18 cellular contexts compared by ENCODE assay signal in genomic region chr10:119217937-119218579, GRCh38. TPM values are rescaled to one million over a fixed set of nuclear protein-coding genes. Genes with fewer than 3 reads are reported as not detected.
DNase-seq lines count a peak whose midpoint lies in the region; ATAC-seq and TF ChIP-seq lines count a peak whose summit lies in the region.
"Had no signal": no experiment of that assay in that cellular context is flagged by ENCODE, and none has a peak within 500 bp of the region (broad histone marks: within the 10 kb centered on the region; RNA-seq: fewer than 3 reads in every experiment).

No MANE protein-coding gene starts in this region.

- H2BK120ac ChIP-seq in mesenchymal stem cell (ENCODE audit: low read depth, low read length) = no peak overlapping the region

- no peak overlapping the region for H4K8ac ChIP-seq in mesenchymal stem cell (ENCODE audit: low read length)

- TF ChIP-seq CTCF in right atrium auricular region (IDR thresholded peaks at IDR 0.05) = no peak
- TF ChIP-seq CTCF in fibroblast of pulmonary artery (IDR thresholded peaks at IDR 0.05; ENCODE audit: low read length, missing control alignments) = no peak

- H2AFZ ChIP-seq in mesenchymal stem cell (ENCODE audit: low read depth, low read length) = no peak overlapping the region

- peaks cover 19% of the 10 kb centered on the region for H3K79me1 ChIP-seq in mesenchymal stem cell (replicated peaks; ENCODE audit: low read length, poor library complexity, severe bottlenecking)

- H3K4me3 ChIP-seq in right atrium auricular region = no peak overlapping the region
- no peak overlapping the region for H3K4me3 ChIP-seq in fibroblast of pulmonary artery (replicated peaks; ENCODE audit: low read depth, low read length)
- H3K4me3 ChIP-seq in mesenchymal stem cell (ENCODE audit: insufficient read depth in 1 of 2, low read depth in 1 of 2, low read length in 2 of 2) = no peak overlapping the region
- no peak overlapping the region for H3K4me3 ChIP-seq in aorta (ENCODE audit: low read length in 2 of 2)
- H3K4me3 ChIP-seq: GM12878, HAP-1 had no signal

- H3K4me1 ChIP-seq in right atrium auricular region (peaks cover 0 to 85% of the 10 kb centered on the region in 2 donors), mesenchymal stem cell (ENCODE audit: control insufficient read depth, insufficient read depth, low read depth, low read length) (no peaks in the 10 kb centered on the region), aorta (ENCODE audit: control insufficient read depth in 1 of 2, insufficient read depth in 2 of 2, low read length in 2 of 2) (peaks cover 2 to 12% of the 10 kb centered on the region in 2 donors)
- H3K4me1 ChIP-seq: HAP-1 had no signal

- peak overlapping the region in 1 of 2 experiments; percentile 32 for H3K4ac ChIP-seq in mesenchymal stem cell (ENCODE audit: low read depth in 1 of 2, low read length in 2 of 2)

- H3K14ac ChIP-seq in mesenchymal stem cell (ENCODE audit: low read length in 2 of 2) = no peak overlapping the region

- no peak overlapping the region for H3K23ac ChIP-seq in mesenchymal stem cell (ENCODE audit: low read length in 2 of 2)

- no peak overlapping the region for H2AK5ac ChIP-seq in mesenchymal stem cell (ENCODE audit: low read length, severe bottlenecking)

- H4K91ac ChIP-seq in mesenchymal stem cell (ENCODE audit: low read length) = no peak overlapping the region

- H3K27ac ChIP-seq in right atrium auricular region (peak overlapping the region in 1 of 2 donors; percentile 44), mesenchymal stem cell (ENCODE audit: low read length, poor library complexity, severe bottlenecking) (no peak overlapping the region), aorta (ENCODE audit: low read depth in 1 of 2, low read length in 2 of 2) (peak overlapping the region; percentile 9 to 37)
- H3K27ac ChIP-seq: neutrophil had no signal

- H2BK15ac ChIP-seq in mesenchymal stem cell (ENCODE audit: low read depth, poor library complexity, severe bottlenecking) = no peak overlapping the region

- peak; percentile 71 for ATAC-seq in Right ventricle myocardium superior (ENCODE audit: poor library complexity)
- ATAC-seq in aorta (ENCODE audit: low FRiP score) = peak; percentile 58
- no peak for ATAC-seq in GM18861 (IDR thresholded peaks at IDR 0.05; ENCODE audit: unreplicated experiment)
- ATAC-seq: GM12878 had no signal

- WGBS in mesenchymal stem cell = 89% methylated on average over 5 of the region's 5 CpGs
- WGBS in aorta, 2 donors = 41 to 44% methylated on average over 5 of the region's 5 CpGs

- no peak overlapping the region for H2BK12ac ChIP-seq in mesenchymal stem cell (ENCODE audit: low read length in 2 of 2)

- H3K9ac ChIP-seq in mesenchymal stem cell (ENCODE audit: low read length) = no peak overlapping the region

- H3K18ac ChIP-seq in mesenchymal stem cell (ENCODE audit: low read depth in 1 of 2, low read length in 2 of 2) = no peak overlapping the region

- H3K4me2 ChIP-seq in mesenchymal stem cell (ENCODE audit: low read length, poor library complexity, severe bottlenecking) = no peak overlapping the region

- H3K36me3 ChIP-seq in right atrium auricular region = no peaks in the 10 kb centered on the region
- no peaks in the 10 kb centered on the region for H3K36me3 ChIP-seq in mesenchymal stem cell (ENCODE audit: control insufficient read depth in 1 of 2, insufficient read depth in 2 of 2, low read depth in 1 of 2, low read length in 2 of 2)
- no peaks in the 10 kb centered on the region for H3K36me3 ChIP-seq in aorta (ENCODE audit: control insufficient read depth in 1 of 2, insufficient read depth in 2 of 2, low read length in 1 of 2)
- H3K36me3 ChIP-seq: HAP-1, neutrophil had no signal

- intact Hi-C loops in Right ventricle myocardium superior (cut with DNase I) = loop anchor here (10.0 kb wide), 1 partner anchor 57 kb away; no protein-coding TSS in a partner anchor
- intact Hi-C loops in aorta (cut with DNase I) = no loop called here

- CTCF ChIA-PET in HEK293T (lab: Yijun Ruan, JAX) = interaction anchor here (1.6 to 1.8 kb wide), 2 partner anchors 9 to 19 kb away, joined by 4 to 5 read pairs; no protein-coding TSS in a partner anchor

- H3K27me3 ChIP-seq in right atrium auricular region (no peaks in the 10 kb centered on the region), mesenchymal stem cell (ENCODE audit: control insufficient read depth in 1 of 2, insufficient read depth in 1 of 2, low read length in 2 of 2) (no peaks in the 10 kb centered on the region), aorta (ENCODE audit: control insufficient read depth in 1 of 2, insufficient read depth in 2 of 2, low read length in 1 of 2) (no peaks in the 10 kb centered on the region)

- no peaks in the 10 kb centered on the region for H3K9me3 ChIP-seq in right atrium auricular region
- H3K9me3 ChIP-seq in mesenchymal stem cell (ENCODE audit: control insufficient read depth, low read length) = no peaks in the 10 kb centered on the region
- no peaks in the 10 kb centered on the region for H3K9me3 ChIP-seq in aorta (ENCODE audit: control insufficient read depth, low read length)
- H3K9me3 ChIP-seq: HAP-1, neutrophil had no signal

- DNase-seq in Right ventricle myocardium superior (no peak), right atrium auricular region (ENCODE audit: low spot score) (no peak), fibroblast of pulmonary artery (ENCODE audit: low read depth) (peak; percentile 88), mesenchymal stem cell (peak; percentile 65), aorta (no peak), NCI-H748 (lab: John Stamatoyannopoulos, UW; ENCODE audit: unreplicated experiment) (no peak), HEK293T (ENCODE audit: extremely low spot score) (no peak)
- DNase-seq: activated CD4-positive, CD25-positive, alpha-beta regulatory T cell treated with anti-CD3 and anti-CD28 coated beads, Interleukin-2, amount 50 U/mL, for 72 hours; activated naive CD4-positive, alpha-beta T cell treated with anti-CD3 and anti-CD28 coated beads, Interleukin-2, amount 10 ng/mL, durations not matched to agents 7 days and 5 days; CD4-positive, alpha-beta memory T cell; effector CD8-positive, alpha-beta T cell; midbrain; SIG-M5; stimulated activated CD4-positive, alpha-beta T cell treated with anti-CD3 and anti-CD28 coated beads, Interleukin-4, amount 100 ng/mL, for 4 hours had no signal

- no peak overlapping the region for H2BK5ac ChIP-seq in mesenchymal stem cell (ENCODE audit: low read depth, low read length, poor library complexity, severe bottlenecking)

- POLR2A ChIA-PET in HEK293T (lab: Yijun Ruan, JAX) = interaction anchor here (1.0 kb wide), 1 partner anchor 11 kb away, joined by 5 read pairs; the partner anchor contains the start of gene GRK5

TF ChIP-seq in HEK293T, 16 proteins besides CTCF, POLR2A, EP300 and RAD21:
- TF ChIP-seq ARNT (IDR thresholded peaks at IDR 0.05) (no peak), TARDBP (IDR thresholded peaks at IDR 0.05) (no peak), L3MBTL2 (conservative IDR thresholded peaks at IDR 0.05) (no peak), HDGF (IDR thresholded peaks at IDR 0.05; ENCODE audit: borderline replicate concordance) (no peak), LEF1 (IDR thresholded peaks at IDR 0.05; ENCODE audit: borderline replicate concordance) (no peak), SUZ12 (IDR thresholded peaks at IDR 0.05) (no peak), FOXM1 (IDR thresholded peaks at IDR 0.05; ENCODE audit: borderline replicate concordance) (no peak), FOXA1 (IDR thresholded peaks at IDR 0.05) (no peak), CTBP1 (IDR thresholded peaks at IDR 0.05; ENCODE audit: borderline replicate concordance) (no peak), ELF4 (IDR thresholded peaks at IDR 0.05) (no peak), NFRKB (IDR thresholded peaks at IDR 0.05) (no peak)
- TF ChIP-seq, protein P1, sequence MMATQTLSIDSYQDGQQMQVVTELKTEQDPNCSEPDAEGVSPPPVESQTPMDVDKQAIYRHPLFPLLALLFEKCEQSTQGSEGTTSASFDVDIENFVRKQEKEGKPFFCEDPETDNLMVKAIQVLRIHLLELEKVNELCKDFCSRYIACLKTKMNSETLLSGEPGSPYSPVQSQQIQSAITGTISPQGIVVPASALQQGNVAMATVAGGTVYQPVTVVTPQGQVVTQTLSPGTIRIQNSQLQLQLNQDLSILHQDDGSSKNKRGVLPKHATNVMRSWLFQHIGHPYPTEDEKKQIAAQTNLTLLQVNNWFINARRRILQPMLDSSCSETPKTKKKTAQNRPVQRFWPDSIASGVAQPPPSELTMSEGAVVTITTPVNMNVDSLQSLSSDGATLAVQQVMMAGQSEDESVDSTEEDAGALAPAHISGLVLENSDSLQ (IDR thresholded peaks at IDR 0.05) = no peak
TF ChIP-seq in HEK293T: peak in this region for 0.

RNA-seq across cellular contexts. Expression of gene GRK5, which starts 10.7 kb away (rescaled TPM):
- total RNA-seq in Right ventricle myocardium superior (47.6 TPM), right atrium auricular region (10 to 100 TPM; 19.2 to 53.8 TPM), aorta (100 to 1,000 TPM in 1 of 2 donors, 10 to 100 TPM in 1; 73.8 to 112 TPM)
- 56.5 TPM for polyA plus RNA-seq in mesenchymal stem cell (2013, experiment 1 of 2)
- polyA plus RNA-seq in mesenchymal stem cell (2013, experiment 2 of 2) = 57.3 TPM
- 100 to 1,000 TPM in 1 of 2 donors, 10 to 100 TPM in 1; 98.7 to 104 TPM for polyA plus RNA-seq in aorta

RNA-seq across cellular contexts. Expression of gene PRDX3, which starts 39.4 kb away (rescaled TPM):
- total RNA-seq in Right ventricle myocardium superior = 261 TPM
- total RNA-seq in right atrium auricular region = 100 to 1,000 TPM; 168 to 250 TPM
- 95.8 TPM for polyA plus RNA-seq in mesenchymal stem cell (2013, experiment 1 of 2)
- 97.4 TPM for polyA plus RNA-seq in mesenchymal stem cell (2013, experiment 2 of 2)
- 10 to 100 TPM; 76.3 to 81.8 TPM for total RNA-seq in aorta
- 100 to 1,000 TPM; 101 to 158 TPM for polyA plus RNA-seq in aorta

RNA-seq across cellular contexts. Expression of gene SFXN4, which starts 52.5 kb away (rescaled TPM):
- total RNA-seq in Right ventricle myocardium superior (48.2 TPM), right atrium auricular region (10 to 100 TPM; 31.3 to 49.6 TPM), aorta (10 to 100 TPM; 11.6 to 13.4 TPM)
- polyA plus RNA-seq in mesenchymal stem cell (2013, experiment 1 of 2) = 14.4 TPM
- polyA plus RNA-seq in mesenchymal stem cell (2013, experiment 2 of 2) = 17.1 TPM
- 10 to 100 TPM; 20.7 to 49.8 TPM for polyA plus RNA-seq in aorta

Comparison
In these comparisons a context has a peak if more than half of its experiments do, and no peak if none do; other contexts are left out.
1. DNase-seq: peak in fibroblast of pulmonary artery (single experiment) and mesenchymal stem cell (single experiment); none in Right ventricle myocardium superior (single experiment), right atrium auricular region (single experiment), aorta (0 of 2), NCI-H748 (single experiment) and HEK293T (single experiment).